Comparison of ENCODE assay signal across 32 cellular contexts in genomic region chr2:13180729-13181128, GRCh38.
"Had no signal": no experiment of that assay in that cellular context is flagged by ENCODE, and none has a peak within 500 bp of the region (broad histone marks: within the 10 kb centered on the region; RNA-seq: fewer than 3 reads in every experiment).

No MANE protein-coding gene starts in this region.

- H3K27me3 Mint-ChIP-seq: activated B cell treated with CpG ODN at 0.5 μM for 24 hours; activated CD4-positive, alpha-beta T cell treated with anti-CD3 and anti-CD28 coated beads, Interleukin-2, amount 10 ng/mL, durations not matched to agents 24 days and 14 days had no signal

- H3K4me3 ChIP-seq: adrenal gland, body of pancreas, breast epithelium had no signal

- H3K9me3 ChIP-seq: body of pancreas had no signal

- H3K4me1 Mint-ChIP-seq: activated B cell treated with CpG ODN at 0.5 μM for 24 hours; activated CD4-positive, alpha-beta T cell treated with anti-CD3 and anti-CD28 coated beads, Interleukin-2, amount 10 ng/mL, durations not matched to agents 24 days and 14 days; activated naive CD8-positive, alpha-beta T cell treated with anti-CD3 and anti-CD28 coated beads for 36 hours; activated T-helper 17 cell treated with anti-CD3 and anti-CD28 coated beads, Interleukin-2, amount 50 U/mL, for 72 hours; T-cell; T-helper 17 cell had no signal

- H3K27ac Mint-ChIP-seq: activated B cell treated with CpG ODN at 0.5 μM for 24 hours; activated CD4-positive, alpha-beta memory T cell treated with anti-CD3 and anti-CD28 coated beads for 36 hours; activated CD4-positive, alpha-beta T cell treated with anti-CD3 and anti-CD28 coated beads, Interleukin-2, amount 10 ng/mL, durations not matched to agents 24 days and 14 days; activated CD8-positive, alpha-beta T cell treated with anti-CD3 and anti-CD28 coated beads for 36 hours; activated naive CD4-positive, alpha-beta T cell treated with anti-CD3 and anti-CD28 coated beads for 36 hours; activated naive CD4-positive, alpha-beta T cell treated with anti-CD3 and anti-CD28 coated beads, Interleukin-2, amount 50 U/mL, for 72 hours; activated naive CD8-positive, alpha-beta T cell treated with anti-CD3 and anti-CD28 coated beads for 36 hours; activated T-cell treated with anti-CD3 and anti-CD28 coated beads, Interleukin-2, amount 50 U/mL, for 72 hours; activated T-helper 1 cell treated with anti-CD3 and anti-CD28 coated beads, Interleukin-12 subunit alpha, Interleukin-12 subunit beta, Interleukin-2, Interleukin-4 antibody, amounts not matched to agents 30 ng/mL and 10 ng/mL and 1 ng/mL, durations not matched to agents 14 hours and 24 hours and 36 hours; activated T-helper 17 cell treated with anti-CD3 and anti-CD28 coated beads, Interleukin-2, amount 50 U/mL, for 72 hours; T-cell; T-helper 17 cell had no signal

- H3K27me3 ChIP-seq: adrenal gland, body of pancreas, brain microvascular endothelial cell, breast epithelium had no signal

- H3K36me3 Mint-ChIP-seq: activated CD4-positive, alpha-beta memory T cell treated with anti-CD3 and anti-CD28 coated beads for 36 hours; activated naive CD4-positive, alpha-beta T cell treated with anti-CD3 and anti-CD28 coated beads, Interleukin-2, amount 50 U/mL, for 72 hours; activated naive CD8-positive, alpha-beta T cell treated with anti-CD3 and anti-CD28 coated beads for 36 hours; T-cell had no signal

- H3K4me1 ChIP-seq: adrenal gland, body of pancreas, breast epithelium had no signal

- H3K4me3 Mint-ChIP-seq: activated B cell treated with CpG ODN at 0.5 μM for 24 hours; activated CD4-positive, alpha-beta memory T cell treated with anti-CD3 and anti-CD28 coated beads for 36 hours; activated CD4-positive, alpha-beta T cell treated with anti-CD3 and anti-CD28 coated beads, Interleukin-2, amount 10 ng/mL, durations not matched to agents 24 days and 14 days; activated CD8-positive, alpha-beta T cell treated with anti-CD3 and anti-CD28 coated beads for 36 hours; activated naive CD4-positive, alpha-beta T cell treated with anti-CD3 and anti-CD28 coated beads for 36 hours; activated naive CD8-positive, alpha-beta T cell treated with anti-CD3 and anti-CD28 coated beads for 36 hours; activated T-cell treated with anti-CD3 and anti-CD28 coated beads, Interleukin-2, amount 50 U/mL, for 4 hours; activated T-cell treated with anti-CD3 and anti-CD28 coated beads, Interleukin-2, amount 50 U/mL, for 72 hours; activated T-helper 1 cell treated with anti-CD3 and anti-CD28 coated beads, Interleukin-12 subunit alpha, Interleukin-12 subunit beta, Interleukin-2, Interleukin-4 antibody, amounts not matched to agents 30 ng/mL and 10 ng/mL and 1 ng/mL, durations not matched to agents 14 hours and 24 hours and 36 hours; activated T-helper 17 cell treated with anti-CD3 and anti-CD28 coated beads, Interleukin-2, amount 50 U/mL, for 72 hours; T-cell; T-helper 17 cell had no signal

- H3K36me3 ChIP-seq: adrenal gland, brain microvascular endothelial cell, breast epithelium had no signal

- ATAC-seq: activated CD8-positive, alpha-beta T cell treated with anti-CD3 and anti-CD28 coated beads for 36 hours; activated naive CD4-positive, alpha-beta T cell treated with anti-CD3 and anti-CD28 coated beads, Interleukin-2, amount 50 U/mL, for 72 hours; activated T-cell treated with anti-CD3 and anti-CD28 coated beads, Interleukin-2, amount 50 U/mL, for 4 hours; activated T-cell treated with anti-CD3 and anti-CD28 coated beads, Interleukin-2, amount 50 U/mL, for 72 hours; activated T-helper 17 cell treated with anti-CD3 and anti-CD28 coated beads, Interleukin-2, amount 50 U/mL, for 72 hours; body of pancreas; T-cell; T-helper 17 cell had no signal

- DNase-seq: activated B cell treated with CpG ODN at 0.5 μM for 24 hours; activated CD4-positive, alpha-beta memory T cell treated with anti-CD3 and anti-CD28 coated beads for 36 hours; activated CD4-positive, alpha-beta T cell treated with anti-CD3 and anti-CD28 coated beads for 4 hours; activated CD4-positive, alpha-beta T cell treated with anti-CD3 and anti-CD28 coated beads, Interleukin-2, amount 10 ng/mL, durations not matched to agents 24 days and 14 days; activated CD4-positive, alpha-beta T cell treated with anti-CD3 and anti-CD28 coated beads, Interleukin-2, amount 50 U/mL, for 1 hour; activated CD4-positive, alpha-beta T cell treated with anti-CD3 and anti-CD28 coated beads, Interleukin-2, amount 50 U/mL, for 4 hours; activated CD4-positive, CD25-positive, alpha-beta regulatory T cell treated with anti-CD3 and anti-CD28 coated beads, Interleukin-2, amount 50 U/mL, for 72 hours; activated CD8-positive, alpha-beta memory T cell treated with anti-CD3 and anti-CD28 coated beads, Interleukin-2, amount 50 U/mL, for 4 hours; activated CD8-positive, alpha-beta T cell treated with anti-CD3 and anti-CD28 coated beads for 36 hours; activated effector memory CD4-positive, alpha-beta T cell treated with anti-CD3 and anti-CD28 coated beads, Interleukin-2, amount 50 U/mL, for 16 hours; activated gamma-delta T cell treated with Interleukin-2 at 50 U/mL for 16 hours; activated naive CD4-positive, alpha-beta T cell; activated naive CD4-positive, alpha-beta T cell treated with anti-CD3 and anti-CD28 coated beads for 36 hours; activated naive CD4-positive, alpha-beta T cell treated with anti-CD3 and anti-CD28 coated beads, Interleukin-2, amount 50 U/mL, for 16 hours; activated naive CD8-positive, alpha-beta T cell treated with anti-CD3 and anti-CD28 coated beads for 36 hours; activated T-cell treated with anti-CD3 and anti-CD28 coated beads for 4 hours; activated T-cell treated with anti-CD3 and anti-CD28 coated beads, Interleukin-2, amount 50 U/mL, for 1 hour; activated T-cell treated with anti-CD3 and anti-CD28 coated beads, Interleukin-2, amount 50 U/mL, for 4 hours; activated T-cell treated with anti-CD3 and anti-CD28 coated beads, Interleukin-2, amount 50 U/mL, for 72 hours; adrenal gland; amniotic stem cell; aorta; body of pancreas; brain microvascular endothelial cell; central memory CD4-positive, alpha-beta T cell; T-cell; T-helper 17 cell had no signal

- H3K27ac ChIP-seq: adrenal gland, body of pancreas, brain microvascular endothelial cell, breast epithelium, VCaP had no signal
